Comparison of ENCODE assay signal across 25 cellular contexts in the genomic region with DNA sequence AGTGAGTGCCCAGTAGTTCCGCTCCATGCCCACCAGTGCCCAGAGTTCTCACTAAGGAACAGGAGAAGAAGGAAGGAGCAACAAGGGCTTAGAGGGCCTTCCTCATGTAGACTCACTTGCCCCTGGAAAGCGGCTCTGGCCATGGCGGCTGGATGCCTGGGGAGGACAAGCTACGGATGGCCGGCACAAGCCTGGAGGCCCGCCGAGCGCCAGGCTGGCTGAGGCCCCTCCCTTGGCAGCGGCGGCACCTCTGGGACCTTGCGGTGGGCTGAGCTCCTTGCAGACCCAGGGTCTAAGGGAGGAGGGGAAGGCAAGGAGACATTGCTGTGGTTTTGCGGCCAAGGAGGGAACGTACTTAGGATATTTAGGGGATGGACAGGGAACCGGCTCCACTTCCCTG.
A peak's percentile ranks its signal among the peaks of the same experiment; 100 is the strongest.
DNase-seq lines count a peak whose midpoint lies in the region; FAIRE-seq and TF ChIP-seq lines count a peak whose summit lies in the region.
"Had no signal": no experiment of that assay in that cellular context is flagged by ENCODE, and none has a peak within 500 bp of the region (broad histone marks: within the 10 kb centered on the region; RNA-seq: fewer than 3 reads in every experiment).

No MANE protein-coding gene starts in this region.

- H3K4ac ChIP-seq in neuronal stem cell (ENCODE audit: low read length) = no peak overlapping the region

- H2BK15ac ChIP-seq in neuronal stem cell (ENCODE audit: low read length) = no peak overlapping the region

- dilution Hi-C loops in mammary epithelial cell (cut with HindIII; ENCODE audit: low sequenced_read_pairs) = no loop called here

- FAIRE-seq in urothelium cell line (lab: Jason Lieb, UNC) = no peak
- FAIRE-seq: A204.1, D721Med, GM12878, GM12892, GM18507 had no signal

- BruUV-seq in mammary epithelial cell (replicated peaks; lab: Mats Ljungman, UMichigan) (no TSS peak), MCF 10A (replicated peaks; lab: Mats Ljungman, UMichigan) (no TSS peak)

- H4K20me1 ChIP-seq in mammary epithelial cell (ENCODE audit: insufficient read depth, low read length) = no peaks in the 10 kb centered on the region
- H4K20me1 ChIP-seq: BLaER1 treated with 17β-estradiol and CSF1 and Interleukin-3, amounts not matched to agents 10 nM and 100 nM had no signal

- H3K4me1 ChIP-seq in mammary epithelial cell (ENCODE audit: insufficient read depth, low read length) (peaks cover 4% of the 10 kb centered on the region), neuronal stem cell (ENCODE audit: control insufficient read depth in 2 of 2, insufficient read depth in 1 of 2, low read depth in 1 of 2, low read length in 2 of 2) (no peaks in the 10 kb centered on the region), left ventricle myocardium inferior (no peaks in the 10 kb centered on the region)
- H3K4me1 ChIP-seq: BE2C, Caco-2 had no signal

- H2AK5ac ChIP-seq in neuronal stem cell (ENCODE audit: low read depth, low read length) = no peak overlapping the region

- H3K9me3 Mint-ChIP-seq in MCF 10A (ENCODE audit: unreplicated experiment) = peaks cover 16% of the 10 kb centered on the region
- H3K9me3 Mint-ChIP-seq: CD8-positive, alpha-beta T cell had no signal

- in situ Hi-C loops in mammary epithelial cell (cut with MboI; ENCODE audit: low sequenced_read_pairs in 2 of 2) = no loop called here

- H2AFZ ChIP-seq in mammary epithelial cell (ENCODE audit: low read depth, low read length) (peak overlapping the region; percentile 8), neuronal stem cell (ENCODE audit: low read length) (no peak overlapping the region)

- H4K8ac ChIP-seq in neuronal stem cell (ENCODE audit: low read depth, low read length) = no peak overlapping the region

- H2BK5ac ChIP-seq in neuronal stem cell (ENCODE audit: low read length) = no peak overlapping the region

- H3K27me3 Mint-ChIP-seq in MCF 10A (ENCODE audit: insufficient read depth, unreplicated experiment) = no peaks in the 10 kb centered on the region
- H3K27me3 Mint-ChIP-seq: CD4-positive, alpha-beta T cell had no signal

- H3K79me2 ChIP-seq in mammary epithelial cell (ENCODE audit: insufficient read depth, low read length) = no peaks in the 10 kb centered on the region

- H3K9ac ChIP-seq in mammary epithelial cell (ENCODE audit: insufficient read depth, low read length) = no peak overlapping the region
- H3K9ac ChIP-seq in neuronal stem cell (ENCODE audit: low read depth, low read length, poor library complexity) = no peak overlapping the region
- H3K9ac ChIP-seq: BLaER1 treated with 17β-estradiol and CSF1 and Interleukin-3, amounts not matched to agents 10 nM and 100 nM had no signal

- CTCF ChIA-PET in mammary epithelial cell (lab: Charles Lee; ENCODE audit: low non-redundant PET) (no interaction called here), MCF 10A (lab: Yijun Ruan, JAX) (no interaction called here)

- no peaks in the 10 kb centered on the region for H3K27me3 ChIP-seq in mammary epithelial cell (ENCODE audit: insufficient read depth, low read length)
- peaks cover 0 to 2% (median 0%) of the 10 kb centered on the region in 3 experiments for H3K27me3 ChIP-seq in neuronal stem cell (ENCODE audit: control insufficient read depth in 3 of 3, insufficient read depth in 3 of 3, low read depth in 1 of 3, low read length in 3 of 3)
- H3K27me3 ChIP-seq in left ventricle myocardium inferior (ENCODE audit: low read depth) = no peaks in the 10 kb centered on the region
- H3K27me3 ChIP-seq: BE2C; BLaER1 treated with 17β-estradiol and CSF1 and Interleukin-3, amounts not matched to agents 10 nM and 100 nM had no signal

- DNase-seq in mammary epithelial cell (no peak), MCF 10A (ENCODE audit: unreplicated experiment) (no peak), Daoy (ENCODE audit: low read depth) (peak; percentile 3), neuronal stem cell (ENCODE audit: low spot score) (no peak), urothelium cell line (ENCODE audit: low spot score) (peak; percentile 23), left ventricle myocardium inferior (no peak), erythroblast (lab: John Stamatoyannopoulos, UW) (no peak), KG1 (lab: John Stamatoyannopoulos, UW) (no peak)
- DNase-seq: 8988T; ACHN; BE2C; Caco-2; Calu3; CD4-positive, alpha-beta T cell; CD8-positive, alpha-beta T cell; DMS79 treated with DMSO at 0.1 percent for 48 hours; EL; GDM1 had no signal

- peak overlapping the region; percentile 10 for H3K23ac ChIP-seq in neuronal stem cell (ENCODE audit: low read depth, low read length, poor library complexity)

- H4K91ac ChIP-seq in neuronal stem cell (ENCODE audit: low read depth, low read length, poor library complexity) = no peak overlapping the region

- H3K9me3 ChIP-seq in mammary epithelial cell (replicated peaks; ENCODE audit: insufficient read depth, low read length) (no peaks in the 10 kb centered on the region), neuronal stem cell (replicated peaks in 1 of 2; ENCODE audit: control insufficient read depth in 2 of 2, insufficient read depth in 1 of 2, low read depth in 1 of 2, low read length in 2 of 2) (no peaks in the 10 kb centered on the region), left ventricle myocardium inferior (replicated peaks) (peaks cover 8% of the 10 kb centered on the region)
- H3K9me3 ChIP-seq: BE2C, Caco-2 had no signal

- no peak for TF ChIP-seq POLR2A in erythroblast (IDR thresholded peaks at IDR 0.05; ENCODE audit: low read length)

- no peak overlapping the region for H3K27ac ChIP-seq in mammary epithelial cell (ENCODE audit: insufficient read depth, low read depth, low read length)
- no peak overlapping the region for H3K27ac ChIP-seq in neuronal stem cell (replicated peaks; ENCODE audit: low read length)
- no peak overlapping the region for H3K27ac ChIP-seq in left ventricle myocardium inferior (replicated peaks)
- H3K27ac ChIP-seq: C4-2B had no signal

- intact Hi-C loops in mammary epithelial cell (cut with micrococcal nuclease) = no loop called here
- intact Hi-C loops in MCF 10A (cut with micrococcal nuclease) = no loop called here
- intact Hi-C loops in left ventricle myocardium inferior (cut with micrococcal nuclease) = no loop called here

- no peaks in the 10 kb centered on the region for H3K36me3 ChIP-seq in mammary epithelial cell (ENCODE audit: insufficient read depth, low read length)
- no peaks in the 10 kb centered on the region for H3K36me3 ChIP-seq in neuronal stem cell (replicated peaks in 1 of 2; ENCODE audit: control insufficient read depth in 2 of 2, insufficient read depth in 2 of 2, low read length in 2 of 2)
- H3K36me3 ChIP-seq in left ventricle myocardium inferior = no peaks in the 10 kb centered on the region
- H3K36me3 ChIP-seq: BE2C; BLaER1 treated with 17β-estradiol and CSF1 and Interleukin-3, amounts not matched to agents 10 nM and 100 nM had no signal

- TF ChIP-seq CTCF in mammary epithelial cell (conservative IDR thresholded peaks at IDR 0.05 in 1 of 2, IDR thresholded peaks at IDR 0.05 in 1 of 2; ENCODE audit: extremely low read depth in 1 of 2, insufficient read depth in 1 of 2, low read depth in 1 of 2, low read length in 2 of 2) (no peak), MCF 10A (IDR thresholded peaks at IDR 0.05; ENCODE audit: unreplicated experiment) (no peak), left ventricle myocardium inferior (IDR thresholded peaks at IDR 0.05; ENCODE audit: borderline replicate concordance) (no peak)

- H3K14ac ChIP-seq in neuronal stem cell (ENCODE audit: low read length) = no peak overlapping the region

- H2BK12ac ChIP-seq in neuronal stem cell (ENCODE audit: low read length) = no peak overlapping the region

- no peaks in the 10 kb centered on the region for H3K4me1 Mint-ChIP-seq in MCF 10A (ENCODE audit: insufficient read depth, unreplicated experiment)

- H3K27ac Mint-ChIP-seq in MCF 10A (ENCODE audit: low read depth, unreplicated experiment) = no peak overlapping the region
- H3K27ac Mint-ChIP-seq: CD4-positive, alpha-beta T cell; CD8-positive, alpha-beta T cell had no signal

- H3K4me3 Mint-ChIP-seq in MCF 10A (ENCODE audit: unreplicated experiment) = no peak overlapping the region
- H3K4me3 Mint-ChIP-seq: CD4-positive, alpha-beta T cell; CD8-positive, alpha-beta T cell had no signal

- H3K4me3 ChIP-seq in mammary epithelial cell (replicated peaks in 1 of 3; ENCODE audit: insufficient read depth in 1 of 3, low read depth in 2 of 3, low read length in 3 of 3) = no peak overlapping the region
- no peak overlapping the region for H3K4me3 ChIP-seq in neuronal stem cell (ENCODE audit: low read length in 2 of 2)
- no peak overlapping the region for H3K4me3 ChIP-seq in left ventricle myocardium inferior
- H3K4me3 ChIP-seq: BLaER1 treated with 17β-estradiol and CSF1 and Interleukin-3, amounts not matched to agents 10 nM and 100 nM; GM12878 had no signal

- no peak overlapping the region for H2BK120ac ChIP-seq in neuronal stem cell (ENCODE audit: low read depth, low read length)

- POLR2A ChIA-PET in MCF 10A (lab: Yijun Ruan, JAX) = interaction anchor here (0.6 kb wide), 1 partner anchor 142 kb away, joined by 3 read pairs; no protein-coding TSS in a partner anchor

- no peaks in the 10 kb centered on the region for H3K79me1 ChIP-seq in neuronal stem cell (ENCODE audit: low read depth, low read length)

- no peak overlapping the region for H3K4me2 ChIP-seq in mammary epithelial cell (ENCODE audit: insufficient read depth, low read depth, low read length)
- H3K4me2 ChIP-seq in neuronal stem cell (ENCODE audit: insufficient read depth, low read length, poor library complexity, severe bottlenecking) = no peak overlapping the region

- WGBS in mammary epithelial cell (ENCODE audit: low coverage, missing lambda C conversion rate) = 82% methylated on average over 3 of the region's 14 CpGs
- WGBS in neuronal stem cell (ENCODE audit: extremely low coverage in 2 of 2, insufficient read length in 2 of 2, insufficient replicate concordance in 1 of 2), 2 donors = no CpG with 5 or more reads among the region's 14 CpGs

- H3K18ac ChIP-seq in neuronal stem cell (ENCODE audit: low read length) = no peak overlapping the region

- no peaks in the 10 kb centered on the region for H3K36me3 Mint-ChIP-seq in MCF 10A (ENCODE audit: insufficient read depth, unreplicated experiment)
- H3K36me3 Mint-ChIP-seq: CD8-positive, alpha-beta T cell had no signal

Comparison
In these comparisons a context has a peak if more than half of its experiments do, and no peak if none do; other contexts are left out.
1. DNase-seq: peak in Daoy (single experiment) and urothelium cell line (single experiment); none in mammary epithelial cell (single experiment), MCF 10A (single experiment), neuronal stem cell (single experiment), left ventricle myocardium inferior (single experiment), erythroblast (0 of 2) and KG1 (single experiment).